9 cellular contexts compared by ENCODE assay signal in the genomic region with DNA sequence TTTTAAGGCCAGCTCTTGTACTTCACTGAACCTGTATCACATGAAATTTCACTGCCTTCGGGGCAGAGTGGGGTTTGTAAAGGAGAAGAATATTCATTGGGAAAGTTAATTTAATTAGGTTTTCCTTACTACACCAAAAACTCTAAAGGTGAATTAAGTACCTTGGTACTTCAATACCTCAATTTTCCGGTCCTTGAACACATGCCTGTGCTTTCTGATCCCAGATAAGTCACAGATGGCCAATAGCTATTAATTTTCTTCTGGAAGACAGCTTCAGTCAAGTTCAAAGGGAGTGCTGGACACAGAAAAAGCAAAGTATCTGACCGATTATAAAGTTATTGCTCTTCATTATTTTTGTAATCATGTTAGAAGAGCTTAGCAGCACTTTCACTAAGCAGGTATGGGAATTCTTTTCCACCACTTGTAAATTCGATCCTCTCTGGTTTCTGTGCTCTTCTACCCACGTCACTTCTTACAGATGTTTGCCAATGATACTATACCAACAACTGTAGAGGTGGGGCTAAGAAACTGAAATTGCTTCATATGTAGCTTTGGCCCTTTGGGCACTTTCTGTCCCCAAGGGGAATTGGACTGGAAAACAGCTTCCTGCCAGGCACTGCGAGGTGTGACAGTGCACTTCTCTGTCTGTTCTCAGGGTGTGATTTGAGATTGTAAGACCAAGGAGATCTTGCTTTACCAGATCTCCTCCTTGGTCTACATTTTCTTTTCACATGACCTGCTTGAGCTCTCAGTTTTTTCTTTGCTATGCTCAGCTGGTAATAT.
DNase-seq lines count a peak whose midpoint lies in the region; ATAC-seq and TF ChIP-seq lines count a peak whose summit lies in the region.
"Had no signal": no experiment of that assay in that cellular context is flagged by ENCODE, and none has a peak within 500 bp of the region (broad histone marks: within the 10 kb centered on the region; RNA-seq: fewer than 3 reads in every experiment).

No MANE protein-coding gene starts in this region.

- no peaks in the 10 kb centered on the region for H3K27me3 Mint-ChIP-seq in type B pancreatic cell

- DNase-seq in SK-MEL-5 (ENCODE audit: low read depth, low spot score) (peak; percentile 48), type B pancreatic cell (ENCODE audit: extremely low spot score, unreplicated experiment) (no peak), ovary (no peak)
- no peak for DNase-seq in effector memory CD4-positive, alpha-beta T cell
- no peak for DNase-seq in stimulated activated CD4-positive, alpha-beta T cell treated with anti-CD3 and anti-CD28 coated beads, Interleukin-4, amount 100 ng/mL, for 4 hours
- DNase-seq: DMS79 treated with DMSO at 0.1 percent for 48 hours, NCI-H1417 treated with DMSO at 0.1 percent for 48 hours had no signal

- TF ChIP-seq POLR2A in ovary (IDR thresholded peaks at IDR 0.05): no peak

- H3K4me1 Mint-ChIP-seq in type B pancreatic cell (ENCODE audit: unreplicated experiment): peaks cover 15% of the 10 kb centered on the region

- H3K27ac Mint-ChIP-seq in type B pancreatic cell: peak overlapping the region; percentile 52

- no peak overlapping the region for H3K4me3 ChIP-seq in effector memory CD4-positive, alpha-beta T cell (ENCODE audit: insufficient read depth, low read depth, low read length, poor library complexity, severe bottlenecking)
- no peak overlapping the region for H3K4me3 ChIP-seq in ovary

- in situ Hi-C loops in SK-MEL-5 (cut with HindIII; ENCODE audit: low pct_unique_long_range_greater_than_20kb, low sequenced_read_pairs): no loop called here

- no peaks in the 10 kb centered on the region for H3K27me3 ChIP-seq in effector memory CD4-positive, alpha-beta T cell (replicated peaks; ENCODE audit: control insufficient read depth, insufficient read depth, low read length, poor library complexity, severe bottlenecking)
- H3K27me3 ChIP-seq in ovary: no peaks in the 10 kb centered on the region

- H3K4me3 Mint-ChIP-seq in type B pancreatic cell: no peak overlapping the region

- no peaks in the 10 kb centered on the region for H3K36me3 Mint-ChIP-seq in type B pancreatic cell

- no peaks in the 10 kb centered on the region for H3K9me3 ChIP-seq in effector memory CD4-positive, alpha-beta T cell (ENCODE audit: control insufficient read depth, low read length)
- H3K9me3 ChIP-seq in ovary: no peaks in the 10 kb centered on the region

- WGBS in ovary, 3 donors: 47 to 54% (median 47%) methylated on average over 6 of the region's 6 CpGs

- H3K27ac ChIP-seq in effector memory CD4-positive, alpha-beta T cell (ENCODE audit: insufficient read depth, low read length, poor library complexity, severe bottlenecking): no peak overlapping the region
- H3K27ac ChIP-seq in ovary: no peak overlapping the region

- intact Hi-C loops in ovary (cut with DNase I): no loop called here

- no peak for TF ChIP-seq EP300 in ovary (IDR thresholded peaks at IDR 0.05)

- no peaks in the 10 kb centered on the region for H3K36me3 ChIP-seq in effector memory CD4-positive, alpha-beta T cell (ENCODE audit: control insufficient read depth, insufficient read depth, low read length)
- H3K36me3 ChIP-seq in ovary: no peaks in the 10 kb centered on the region

- H3K9me3 Mint-ChIP-seq in type B pancreatic cell: no peaks in the 10 kb centered on the region

- ATAC-seq in GM19438 (IDR thresholded peaks at IDR 0.05; ENCODE audit: low read depth, unreplicated experiment): peak; percentile 65
- peak; percentile 58 for ATAC-seq in HG02970 (IDR thresholded peaks at IDR 0.05; ENCODE audit: low FRiP score, unreplicated experiment)

- TF ChIP-seq CTCF in type B pancreatic cell (conservative IDR thresholded peaks at IDR 0.05): no peak
- TF ChIP-seq CTCF in ovary (IDR thresholded peaks at IDR 0.05): no peak

- H3K4me1 ChIP-seq in effector memory CD4-positive, alpha-beta T cell (ENCODE audit: control insufficient read depth, insufficient read depth, low read length, poor library complexity, severe bottlenecking): no peaks in the 10 kb centered on the region
- peaks cover 2% of the 10 kb centered on the region for H3K4me1 ChIP-seq in ovary (ENCODE audit: insufficient read depth)
